7 cellular contexts compared by ENCODE assay signal in the genomic region with DNA sequence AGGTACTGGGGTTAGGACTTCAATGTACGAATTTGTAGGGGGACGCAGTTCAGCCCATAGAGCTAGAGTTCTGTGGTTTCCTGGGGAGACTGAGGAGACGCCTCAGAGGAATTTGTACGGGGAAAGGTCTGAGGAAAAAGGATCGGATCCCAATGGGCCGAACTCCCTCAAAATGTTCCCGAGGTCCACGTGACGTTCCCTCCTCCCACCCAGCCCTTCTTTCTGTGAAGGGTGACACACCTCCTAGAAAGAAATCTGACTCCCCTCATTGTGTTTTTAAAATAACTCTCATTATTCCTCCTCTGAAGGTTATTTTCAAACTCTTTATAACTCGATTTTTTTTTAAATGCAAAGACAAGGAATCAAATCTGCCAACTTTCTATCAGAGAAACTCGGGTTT.
"Had no signal": no experiment of that assay in that cellular context is flagged by ENCODE, and none has a peak within 500 bp of the region (broad histone marks: within the 10 kb centered on the region; RNA-seq: fewer than 3 reads in every experiment).

No MANE protein-coding gene starts in this region.

- ATAC-seq: HCT116 had no signal

- DNase-seq: GM23248, GOT3, H7, HFFc6, IMR-90, KBM-7 had no signal
